ENCODE assay signal across 12 cellular contexts in genomic region chr5:157449011-157449723, GRCh38. TPM values are rescaled to one million over a fixed set of nuclear protein-coding genes. Genes with fewer than 3 reads are reported as not detected.
DNase-seq lines count a peak whose midpoint lies in the region; ATAC-seq and TF ChIP-seq lines count a peak whose summit lies in the region.
"Had no signal": no experiment of that assay in that cellular context is flagged by ENCODE, and none has a peak within 500 bp of the region (broad histone marks: within the 10 kb centered on the region; RNA-seq: fewer than 3 reads in every experiment).

No MANE protein-coding gene starts in this region.

- no peak overlapping the region for H3K4me3 ChIP-seq in Karpas-422 (ENCODE audit: low read length)
- H3K4me3 ChIP-seq in mammary epithelial cell (replicated peaks in 1 of 3; ENCODE audit: insufficient read depth in 1 of 3, low read depth in 2 of 3, low read length in 3 of 3), result no peak overlapping the region
- H3K4me3 ChIP-seq in suprapubic skin, result no peak overlapping the region
- H3K4me3 ChIP-seq: PC-9 had no signal

- CTCF ChIA-PET in mammary epithelial cell (lab: Charles Lee; ENCODE audit: low non-redundant PET), result no interaction called here

- in situ Hi-C loops in mammary epithelial cell (cut with MboI; ENCODE audit: low sequenced_read_pairs in 2 of 2), result no loop called here

- ATAC-seq in GM19463 (IDR thresholded peaks at IDR 0.05; ENCODE audit: unreplicated experiment) (no peak), GM18520 (IDR thresholded peaks at IDR 0.05; ENCODE audit: unreplicated experiment) (no peak)

- no peaks in the 10 kb centered on the region for H3K27me3 ChIP-seq in Karpas-422 (ENCODE audit: low read length)
- H3K27me3 ChIP-seq in mammary epithelial cell (ENCODE audit: insufficient read depth, low read length), result no peaks in the 10 kb centered on the region
- H3K27me3 ChIP-seq in suprapubic skin, result no peaks in the 10 kb centered on the region

- no TSS peak for BruUV-seq in mammary epithelial cell (replicated peaks; lab: Mats Ljungman, UMichigan)

- H3K9ac ChIP-seq in Karpas-422 (ENCODE audit: low read length), result no peak overlapping the region
- no peak overlapping the region for H3K9ac ChIP-seq in mammary epithelial cell (ENCODE audit: insufficient read depth, low read length)

- TF ChIP-seq CTCF in mammary epithelial cell (conservative IDR thresholded peaks at IDR 0.05 in 1 of 2, IDR thresholded peaks at IDR 0.05 in 1 of 2; ENCODE audit: extremely low read depth in 1 of 2, insufficient read depth in 1 of 2, low read depth in 1 of 2, low read length in 2 of 2) (no peak), suprapubic skin (IDR thresholded peaks at IDR 0.05) (no peak)

- intact Hi-C loops in mammary epithelial cell (cut with micrococcal nuclease), result no loop called here

- H3K4me1 ChIP-seq in Karpas-422 (ENCODE audit: low read length), result peaks cover 10% of the 10 kb centered on the region
- no peaks in the 10 kb centered on the region for H3K4me1 ChIP-seq in mammary epithelial cell (ENCODE audit: insufficient read depth, low read length)
- peaks cover 37% of the 10 kb centered on the region for H3K4me1 ChIP-seq in suprapubic skin

- H3K4me2 ChIP-seq in Karpas-422 (ENCODE audit: low read depth, low read length, poor library complexity, severe bottlenecking) (no peak overlapping the region), mammary epithelial cell (ENCODE audit: insufficient read depth, low read depth, low read length) (no peak overlapping the region)
- H3K4me2 ChIP-seq: PC-9 had no signal

- H4K20me1 ChIP-seq in Karpas-422 (ENCODE audit: insufficient read depth, low read depth, low read length) (no peaks in the 10 kb centered on the region), mammary epithelial cell (ENCODE audit: insufficient read depth, low read length) (no peaks in the 10 kb centered on the region)

- no peak for TF ChIP-seq POLR2A in suprapubic skin (IDR thresholded peaks at IDR 0.05)

- H3K36me3 ChIP-seq in Karpas-422 (ENCODE audit: insufficient read depth, low read length), result no peaks in the 10 kb centered on the region
- no peaks in the 10 kb centered on the region for H3K36me3 ChIP-seq in mammary epithelial cell (ENCODE audit: insufficient read depth, low read length)
- H3K36me3 ChIP-seq in suprapubic skin, result no peaks in the 10 kb centered on the region

- WGBS in mammary epithelial cell (ENCODE audit: low coverage, missing lambda C conversion rate), result 13% methylated on average over 5 of the region's 6 CpGs
- WGBS in suprapubic skin, result 21% methylated on average over 6 of the region's 6 CpGs

- H3K27ac ChIP-seq in Karpas-422 (ENCODE audit: low read length) (no peak overlapping the region), mammary epithelial cell (ENCODE audit: insufficient read depth, low read depth, low read length) (no peak overlapping the region), suprapubic skin (peak overlapping the region; percentile 35)
- H3K27ac ChIP-seq: PC-9 had no signal

- H3K9me2 ChIP-seq in Karpas-422 (replicated peaks; ENCODE audit: insufficient read depth, low read length), result no peaks in the 10 kb centered on the region

- dilution Hi-C loops in mammary epithelial cell (cut with HindIII; ENCODE audit: low sequenced_read_pairs), result no loop called here

- no peaks in the 10 kb centered on the region for H3K79me2 ChIP-seq in Karpas-422 (ENCODE audit: low read length)
- no peaks in the 10 kb centered on the region for H3K79me2 ChIP-seq in mammary epithelial cell (ENCODE audit: insufficient read depth, low read length)

- H3K9me3 ChIP-seq in Karpas-422 (ENCODE audit: low read length) (no peaks in the 10 kb centered on the region), mammary epithelial cell (replicated peaks; ENCODE audit: insufficient read depth, low read length) (no peaks in the 10 kb centered on the region), suprapubic skin (no peaks in the 10 kb centered on the region)

- DNase-seq in Karpas-422 (peak; percentile 24), mammary epithelial cell (no peak), hypothalamus (lab: John Stamatoyannopoulos, UW) (peak in 27 of 51 donors; percentile 12 to 68 (median 34)), suprapubic skin (ENCODE audit: low spot score in 2 of 2) (no peak), T-helper 9 cell (no peak), NCI-H1436 treated with DMSO at 0.1 percent for 48 hours (lab: John Stamatoyannopoulos, UW) (no peak)
- DNase-seq: activated T-cell treated with anti-CD3 and anti-CD28 coated beads for 4 hours, NCI-H146, PC-9 had no signal

- no peak for TF ChIP-seq EP300 in suprapubic skin (IDR thresholded peaks at IDR 0.05)

- H2AFZ ChIP-seq in Karpas-422 (ENCODE audit: low read length) (peak overlapping the region; percentile 26; the same call in 1 of the 2 replicates), mammary epithelial cell (ENCODE audit: low read depth, low read length) (peak overlapping the region; percentile 50)
- H2AFZ ChIP-seq: PC-9 had no signal

RNA-seq across cellular contexts. Expression of gene NIPAL4, which starts 10.8 kb away (rescaled TPM):
- not detected in 2 replicates for total RNA-seq in Karpas-422 (2014; rRNA removed; shearing (Covaris generic); ENCODE audit: low replicate concordance)
- total RNA-seq in mammary epithelial cell (1 to 10 TPM; 2.4 to 3.0 TPM), suprapubic skin (100 to 1,000 TPM in 2 of 4 donors, 10 to 100 TPM in 2; 45.8 to 111 (median 86.6) TPM)
- polyA plus RNA-seq in mammary epithelial cell, result 6.1 TPM
- polyA minus RNA-seq in mammary epithelial cell, result 10.2 TPM
- total RNA-seq: progenitor cell of endocrine pancreas had no signal

Comparison
In these comparisons a context has a peak if more than half of its experiments do, and no peak if none do; other contexts are left out.
1. DNase-seq: peak in Karpas-422 (single experiment) and hypothalamus (27 of 51); none in mammary epithelial cell (single experiment), suprapubic skin (0 of 2), T-helper 9 cell (single experiment) and NCI-H1436 treated with DMSO at 0.1 percent for 48 hours (single experiment).
2. RNA of gene NIPAL4, which starts 10.8 kb away (total RNA-seq): 45.8 to 111 TPM in suprapubic skin; 2.4 to 3.0 TPM in mammary epithelial cell and not detected in Karpas-422; every median in the first group is over 10 times any median in the second.